In the genomic region with DNA sequence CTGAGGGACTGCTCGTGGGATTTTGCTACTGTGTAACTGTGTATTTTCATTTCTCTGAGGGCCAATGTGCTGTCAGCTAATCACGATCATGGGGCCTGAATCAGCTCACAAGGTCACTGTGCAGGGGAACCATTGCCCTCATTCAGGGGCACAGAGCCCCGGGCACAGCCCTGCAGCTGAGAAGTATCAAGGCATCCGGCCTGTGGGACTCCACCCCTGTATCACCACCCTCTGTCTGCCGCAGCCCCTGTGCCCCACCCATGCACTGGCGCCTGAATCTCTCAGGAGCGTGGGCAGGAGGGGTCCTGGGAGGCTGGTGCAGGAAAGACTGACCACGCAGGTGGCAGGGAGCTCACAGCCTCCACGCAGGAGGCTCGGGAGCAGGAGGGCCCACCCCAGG, we compare ENCODE assay signal across 1 cellular context.
TF ChIP-seq lines count a peak whose summit lies in the region.

No MANE protein-coding gene starts in this region.

TF ChIP-seq in HepG2, 621 proteins besides CTCF, POLR2A, EP300 and RAD21:
- TF ChIP-seq CHD2 (IDR thresholded peaks at IDR 0.05; ENCODE audit: low read depth, low read length): no peak
- no peak for TF ChIP-seq RFX5 (IDR thresholded peaks at IDR 0.05; ENCODE audit: low read depth, low read length)
- TF ChIP-seq PRMT3 (CRISPR knock-in tag; IDR thresholded peaks at IDR 0.05; ENCODE audit: borderline replicate concordance, low read depth): no peak
- TF ChIP-seq, protein P1, sequence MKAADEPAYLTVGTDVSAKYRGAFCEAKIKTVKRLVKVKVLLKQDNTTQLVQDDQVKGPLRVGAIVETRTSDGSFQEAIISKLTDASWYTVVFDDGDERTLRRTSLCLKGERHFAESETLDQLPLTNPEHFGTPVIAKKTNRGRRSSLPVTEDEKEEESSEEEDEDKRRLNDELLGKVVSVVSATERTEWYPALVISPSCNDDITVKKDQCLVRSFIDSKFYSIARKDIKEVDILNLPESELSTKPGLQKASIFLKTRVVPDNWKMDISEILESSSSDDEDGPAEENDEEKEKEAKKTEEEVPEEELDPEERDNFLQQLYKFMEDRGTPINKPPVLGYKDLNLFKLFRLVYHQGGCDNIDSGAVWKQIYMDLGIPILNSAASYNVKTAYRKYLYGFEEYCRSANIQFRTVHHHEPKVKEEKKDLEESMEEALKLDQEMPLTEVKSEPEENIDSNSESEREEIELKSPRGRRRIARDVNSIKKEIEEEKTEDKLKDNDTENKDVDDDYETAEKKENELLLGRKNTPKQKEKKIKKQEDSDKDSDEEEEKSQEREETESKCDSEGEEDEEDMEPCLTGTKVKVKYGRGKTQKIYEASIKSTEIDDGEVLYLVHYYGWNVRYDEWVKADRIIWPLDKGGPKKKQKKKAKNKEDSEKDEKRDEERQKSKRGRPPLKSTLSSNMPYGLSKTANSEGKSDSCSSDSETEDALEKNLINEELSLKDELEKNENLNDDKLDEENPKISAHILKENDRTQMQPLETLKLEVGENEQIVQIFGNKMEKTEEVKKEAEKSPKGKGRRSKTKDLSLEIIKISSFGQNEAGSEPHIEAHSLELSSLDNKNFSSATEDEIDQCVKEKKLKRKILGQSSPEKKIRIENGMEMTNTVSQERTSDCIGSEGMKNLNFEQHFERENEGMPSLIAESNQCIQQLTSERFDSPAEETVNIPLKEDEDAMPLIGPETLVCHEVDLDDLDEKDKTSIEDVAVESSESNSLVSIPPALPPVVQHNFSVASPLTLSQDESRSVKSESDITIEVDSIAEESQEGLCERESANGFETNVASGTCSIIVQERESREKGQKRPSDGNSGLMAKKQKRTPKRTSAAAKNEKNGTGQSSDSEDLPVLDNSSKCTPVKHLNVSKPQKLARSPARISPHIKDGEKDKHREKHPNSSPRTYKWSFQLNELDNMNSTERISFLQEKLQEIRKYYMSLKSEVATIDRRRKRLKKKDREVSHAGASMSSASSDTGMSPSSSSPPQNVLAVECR (CRISPR knock-in tag; IDR thresholded peaks at IDR 0.05; ENCODE audit: borderline replicate concordance): 0 out of 2 replicates have a peak, but pooled peaks have one; percentile 34
- peak; percentile 26 for TF ChIP-seq ZNF883 (CRISPR knock-in tag; IDR thresholded peaks at IDR 0.05; ENCODE audit: not compliant biosample characterization)
- TF ChIP-seq, protein P2, sequence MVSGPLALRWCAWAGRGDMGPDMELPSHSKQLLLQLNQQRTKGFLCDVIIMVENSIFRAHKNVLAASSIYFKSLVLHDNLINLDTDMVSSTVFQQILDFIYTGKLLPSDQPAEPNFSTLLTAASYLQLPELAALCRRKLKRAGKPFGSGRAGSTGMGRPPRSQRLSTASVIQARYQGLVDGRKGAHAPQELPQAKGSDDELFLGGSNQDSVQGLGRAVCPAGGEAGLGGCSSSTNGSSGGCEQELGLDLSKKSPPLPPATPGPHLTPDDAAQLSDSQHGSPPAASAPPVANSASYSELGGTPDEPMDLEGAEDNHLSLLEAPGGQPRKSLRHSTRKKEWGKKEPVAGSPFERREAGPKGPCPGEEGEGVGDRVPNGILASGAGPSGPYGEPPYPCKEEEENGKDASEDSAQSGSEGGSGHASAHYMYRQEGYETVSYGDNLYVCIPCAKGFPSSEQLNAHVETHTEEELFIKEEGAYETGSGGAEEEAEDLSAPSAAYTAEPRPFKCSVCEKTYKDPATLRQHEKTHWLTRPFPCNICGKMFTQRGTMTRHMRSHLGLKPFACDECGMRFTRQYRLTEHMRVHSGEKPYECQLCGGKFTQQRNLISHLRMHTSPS (CRISPR knock-in tag; IDR thresholded peaks at IDR 0.05; ENCODE audit: low read depth): peak; percentile 62; the same call in 1 of the 2 replicates
- TF ChIP-seq ZNF768 (CRISPR knock-in tag; IDR thresholded peaks at IDR 0.05): 0 out of 2 replicates have a peak, but pooled peaks have one; percentile 7
- no peak for TF ChIP-seq EHMT2 (IDR thresholded peaks at IDR 0.05; ENCODE audit: borderline replicate concordance, low read depth, low read length)
- 0 out of 2 replicates have a peak, but pooled peaks have one; percentile 13 for TF ChIP-seq GABPB1 (CRISPR knock-in tag; IDR thresholded peaks at IDR 0.05)
- TF ChIP-seq ZMYM4 (CRISPR knock-in tag; IDR thresholded peaks at IDR 0.05): peak; percentile 34; the same call in 1 of the 2 replicates
- peak; percentile 17 for TF ChIP-seq HNRNPLL (IDR thresholded peaks at IDR 0.05; ENCODE audit: low read depth, low read length, poor library complexity, severe bottlenecking)
- 0 out of 2 replicates have a peak, but pooled peaks have one; percentile 31 for TF ChIP-seq ZNF572 (CRISPR knock-in tag; IDR thresholded peaks at IDR 0.05)
- peak; percentile 62; the same call in 1 of the 2 replicates for TF ChIP-seq HNRNPL (IDR thresholded peaks at IDR 0.05; ENCODE audit: low read depth, low read length)
- TF ChIP-seq KDM5B (CRISPR knock-in tag; IDR thresholded peaks at IDR 0.05; ENCODE audit: borderline replicate concordance): 0 out of 2 replicates have a peak, but pooled peaks have one; percentile 33
- TF ChIP-seq ZNF564 (CRISPR knock-in tag; IDR thresholded peaks at IDR 0.05): no peak
- 0 out of 2 replicates have a peak, but pooled peaks have one; percentile 6 for TF ChIP-seq SNAI1 (CRISPR knock-in tag; IDR thresholded peaks at IDR 0.05; ENCODE audit: borderline replicate concordance)
- no peak for TF ChIP-seq SRSF1 (optimal IDR thresholded peaks at IDR 0.05; ENCODE audit: low read depth, low read length)
- no peak for TF ChIP-seq SAP130 (CRISPR knock-in tag; IDR thresholded peaks at IDR 0.05; ENCODE audit: low read depth)
- 0 out of 2 replicates have a peak, but pooled peaks have one; percentile 32 for TF ChIP-seq HIVEP1 (CRISPR knock-in tag; IDR thresholded peaks at IDR 0.05)
- TF ChIP-seq, protein P3, sequence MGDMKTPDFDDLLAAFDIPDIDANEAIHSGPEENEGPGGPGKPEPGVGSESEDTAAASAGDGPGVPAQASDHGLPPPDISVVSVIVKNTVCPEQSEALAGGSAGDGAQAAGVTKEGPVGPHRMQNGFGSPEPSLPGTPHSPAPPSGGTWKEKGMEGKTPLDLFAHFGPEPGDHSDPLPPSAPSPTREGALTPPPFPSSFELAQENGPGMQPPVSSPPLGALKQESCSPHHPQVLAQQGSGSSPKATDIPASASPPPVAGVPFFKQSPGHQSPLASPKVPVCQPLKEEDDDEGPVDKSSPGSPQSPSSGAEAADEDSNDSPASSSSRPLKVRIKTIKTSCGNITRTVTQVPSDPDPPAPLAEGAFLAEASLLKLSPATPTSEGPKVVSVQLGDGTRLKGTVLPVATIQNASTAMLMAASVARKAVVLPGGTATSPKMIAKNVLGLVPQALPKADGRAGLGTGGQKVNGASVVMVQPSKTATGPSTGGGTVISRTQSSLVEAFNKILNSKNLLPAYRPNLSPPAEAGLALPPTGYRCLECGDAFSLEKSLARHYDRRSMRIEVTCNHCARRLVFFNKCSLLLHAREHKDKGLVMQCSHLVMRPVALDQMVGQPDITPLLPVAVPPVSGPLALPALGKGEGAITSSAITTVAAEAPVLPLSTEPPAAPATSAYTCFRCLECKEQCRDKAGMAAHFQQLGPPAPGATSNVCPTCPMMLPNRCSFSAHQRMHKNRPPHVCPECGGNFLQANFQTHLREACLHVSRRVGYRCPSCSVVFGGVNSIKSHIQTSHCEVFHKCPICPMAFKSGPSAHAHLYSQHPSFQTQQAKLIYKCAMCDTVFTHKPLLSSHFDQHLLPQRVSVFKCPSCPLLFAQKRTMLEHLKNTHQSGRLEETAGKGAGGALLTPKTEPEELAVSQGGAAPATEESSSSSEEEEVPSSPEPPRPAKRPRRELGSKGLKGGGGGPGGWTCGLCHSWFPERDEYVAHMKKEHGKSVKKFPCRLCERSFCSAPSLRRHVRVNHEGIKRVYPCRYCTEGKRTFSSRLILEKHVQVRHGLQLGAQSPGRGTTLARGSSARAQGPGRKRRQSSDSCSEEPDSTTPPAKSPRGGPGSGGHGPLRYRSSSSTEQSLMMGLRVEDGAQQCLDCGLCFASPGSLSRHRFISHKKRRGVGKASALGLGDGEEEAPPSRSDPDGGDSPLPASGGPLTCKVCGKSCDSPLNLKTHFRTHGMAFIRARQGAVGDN (CRISPR knock-in tag; IDR thresholded peaks at IDR 0.05): peak; percentile 54
